ENCODE assay signal across 1 cellular context in the genomic region with DNA sequence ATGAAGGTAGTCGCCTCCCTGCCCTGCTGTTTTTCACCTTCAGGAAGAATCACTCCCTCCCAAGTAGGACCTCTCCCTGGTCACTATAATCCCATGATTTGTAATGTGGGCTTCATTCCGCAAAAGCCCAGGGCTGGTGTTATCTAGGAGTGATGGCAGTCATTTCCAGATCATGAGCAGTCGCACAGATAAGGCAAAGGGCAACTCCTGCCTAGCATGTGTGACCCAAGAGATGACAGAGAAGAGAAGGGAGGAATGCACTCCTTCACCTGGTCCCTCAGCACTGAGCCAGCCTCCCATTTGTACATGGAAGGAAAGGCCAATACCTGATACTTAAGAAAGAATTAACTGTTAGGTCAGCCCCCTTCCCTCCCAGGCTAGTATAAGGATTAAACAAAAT.
TF ChIP-seq lines count a peak whose summit lies in the region.

No MANE protein-coding gene starts in this region.

TF ChIP-seq in H1, 55 proteins besides CTCF, POLR2A, EP300 and RAD21:
- TF ChIP-seq KDM5A (IDR thresholded peaks at IDR 0.05; ENCODE audit: low read length) (no peak), MAX (IDR thresholded peaks at IDR 0.05) (no peak), RXRA (IDR thresholded peaks at IDR 0.05; ENCODE audit: insufficient read depth, low read depth, low read length) (no peak), ASH2L (IDR thresholded peaks at IDR 0.05; ENCODE audit: low read length) (no peak), E2F6 (IDR thresholded peaks at IDR 0.05) (no peak), RBBP5 (IDR thresholded peaks at IDR 0.05; ENCODE audit: borderline replicate concordance, low read depth, low read length) (no peak), BRCA1 (IDR thresholded peaks at IDR 0.05; ENCODE audit: low read depth, low read length) (no peak), RNF2 (IDR thresholded peaks at IDR 0.05; ENCODE audit: borderline replicate concordance, low read depth, low read length, missing control alignments, poor library complexity, severe bottlenecking) (no peak), TAF1 (IDR thresholded peaks at IDR 0.05; ENCODE audit: low read depth, low read length) (no peak), EZH2 (IDR thresholded peaks at IDR 0.05; ENCODE audit: low read depth, low read length, severe bottlenecking) (no peak), JUN (IDR thresholded peaks at IDR 0.05; ENCODE audit: low read depth, low read length) (no peak), RFX5 (IDR thresholded peaks at IDR 0.05; ENCODE audit: borderline replicate concordance, low read depth, low read length) (no peak), CHD2 (IDR thresholded peaks at IDR 0.05; ENCODE audit: low read length) (no peak), TBP (IDR thresholded peaks at IDR 0.05; ENCODE audit: low read depth, low read length) (no peak), POU5F1 (IDR thresholded peaks at IDR 0.05; ENCODE audit: low read depth, low read length) (no peak), TEAD4 (IDR thresholded peaks at IDR 0.05; ENCODE audit: low read depth, low read length) (no peak), FOSL1 (IDR thresholded peaks at IDR 0.05; ENCODE audit: insufficient read depth, low read depth, low read length) (no peak), KDM1A (IDR thresholded peaks at IDR 0.05; ENCODE audit: borderline replicate concordance, low read length) (no peak), CTBP2 (IDR thresholded peaks at IDR 0.05; ENCODE audit: borderline replicate concordance, insufficient read depth, insufficient read length, low read length) (no peak), USF2 (IDR thresholded peaks at IDR 0.05; ENCODE audit: low read length) (no peak)
